In genomic region chr3:118544458-118544857, GRCh38 we compare ENCODE assay signal across 19 cellular contexts.
DNase-seq lines count a peak whose midpoint lies in the region; ATAC-seq and TF ChIP-seq lines count a peak whose summit lies in the region.
"Had no signal": no experiment of that assay in that cellular context is flagged by ENCODE, and none has a peak within 500 bp of the region (broad histone marks: within the 10 kb centered on the region; RNA-seq: fewer than 3 reads in every experiment).

No MANE protein-coding gene starts in this region.

- no peaks in the 10 kb centered on the region for H4K20me1 ChIP-seq in H9 (ENCODE audit: control insufficient read depth, insufficient read depth, insufficient read length)

- WGBS in H9 (ENCODE audit: extremely low coverage, insufficient read length, low lambda C conversion rate): no CpG with 5 or more reads among the region's 5 CpGs
- 62 to 70% (median 63%) methylated on average over 5 of the region's 5 CpGs for WGBS in psoas muscle, 3 donors

- no peak overlapping the region for H4K5ac ChIP-seq in H9 (ENCODE audit: insufficient read length, low read depth, low read length)

- H3K36me3 ChIP-seq in SJCRH30 (no peaks in the 10 kb centered on the region), psoas muscle (ENCODE audit: insufficient read depth in 1 of 2, low read depth in 1 of 2) (no peaks in the 10 kb centered on the region)
- H3K36me3 ChIP-seq: esophagus muscularis mucosa, heart right ventricle, left ventricle myocardium inferior, spleen, upper lobe of right lung had no signal

- H3K23ac ChIP-seq in H9 (ENCODE audit: insufficient read length, low read depth, low read length): no peak overlapping the region

- no peaks in the 10 kb centered on the region; a peak in 1 of 7 replicates for H3K36me3 Mint-ChIP-seq in H9 (ENCODE audit: insufficient read depth in 1 of 3, low read depth in 3 of 3)
- H3K36me3 Mint-ChIP-seq: CD8-positive, alpha-beta T cell; stimulated activated naive B cell treated with anti-CD40 and anti-IgM and Interleukin-4, amounts not matched to agents 10 μg/mL and 1 μg/mL and 100 μg/mL, for 72 hours had no signal

- no peak overlapping the region for H3T11ph ChIP-seq in H9 (ENCODE audit: low read length)

- no peak overlapping the region for H2AFZ ChIP-seq in H9 (ENCODE audit: low read length)

- H2BK20ac ChIP-seq in H9 (ENCODE audit: low read depth, low read length, poor library complexity, severe bottlenecking): no peak overlapping the region

- H3K27ac Mint-ChIP-seq in H9: peak overlapping the region in 1 of 3 experiments; percentile 6; a peak in 1 of 7 replicates
- H3K27ac Mint-ChIP-seq: activated T-helper 1 cell treated with anti-CD3 and anti-CD28 coated beads, Interleukin-12 subunit alpha, Interleukin-12 subunit beta, Interleukin-2, Interleukin-4 antibody, amounts not matched to agents 30 ng/mL and 10 ng/mL and 1 ng/mL, durations not matched to agents 14 hours and 24 hours and 36 hours; CD8-positive, alpha-beta T cell; stimulated activated naive B cell treated with anti-CD40 and anti-IgM and Interleukin-4, amounts not matched to agents 10 μg/mL and 1 μg/mL and 100 μg/mL, for 72 hours had no signal

- peaks cover 8 to 9% of the 10 kb centered on the region in 2 experiments for H3K4me1 Mint-ChIP-seq in H9
- H3K4me1 Mint-ChIP-seq: stimulated activated naive B cell treated with anti-CD40 and anti-IgM and Interleukin-4, amounts not matched to agents 10 μg/mL and 1 μg/mL and 100 μg/mL, for 72 hours had no signal

- DNase-seq in A172 (ENCODE audit: low spot score) (peak; percentile 76), H9 (peak; percentile 40), SJCRH30 (peak; percentile 4 to 9), iPS DF 19.7 (ENCODE audit: low read depth, low spot score) (peak; percentile 12), psoas muscle (no peak), retina (no peak)
- no peak for DNase-seq in stimulated activated CD4-positive, alpha-beta T cell treated with anti-CD3 and anti-CD28 coated beads, Interleukin-4, amount 100 ng/mL, for 1 hour
- DNase-seq: ACHN; CD8-positive, alpha-beta T cell; heart right ventricle; left ventricle myocardium inferior; NCI-H510A; OCI-M1; spleen; stimulated activated naive B cell treated with anti-CD40 and anti-IgM and Interleukin-4, amounts not matched to agents 10 μg/mL and 1 μg/mL and 100 μg/mL, for 72 hours; upper lobe of right lung had no signal

- no peak overlapping the region for H2BK5ac ChIP-seq in H9 (ENCODE audit: insufficient read length, low read length)

- H3K23me2 ChIP-seq in H9 (ENCODE audit: insufficient read length, low read depth, low read length, poor library complexity, severe bottlenecking): no peaks in the 10 kb centered on the region

- H3K79me2 ChIP-seq in H9 (ENCODE audit: insufficient read depth, low read length): no peaks in the 10 kb centered on the region

- no peak overlapping the region for H3K27ac ChIP-seq in H9 (ENCODE audit: insufficient read length, low read depth, low read length)
- H3K27ac ChIP-seq in SJCRH30: no peak overlapping the region
- no peak overlapping the region for H3K27ac ChIP-seq in psoas muscle
- H3K27ac ChIP-seq: esophagus muscularis mucosa, heart right ventricle, left ventricle myocardium inferior, spleen, upper lobe of right lung had no signal

- H4K91ac ChIP-seq in H9 (ENCODE audit: insufficient read length, low read depth, low read length): no peak overlapping the region

- TF ChIP-seq CTCF in H9 (conservative IDR thresholded peaks at IDR 0.05): no peak
- no peak for TF ChIP-seq CTCF in psoas muscle (IDR thresholded peaks at IDR 0.05)

- no peak overlapping the region for H4K8ac ChIP-seq in H9 (replicated peaks; ENCODE audit: insufficient read length, low read depth, low read length)

- H2AK5ac ChIP-seq in H9 (ENCODE audit: insufficient read length, low read length): no peak overlapping the region

- H3K9me3 ChIP-seq in H9 (ENCODE audit: control insufficient read depth, low read depth, low read length) (no peaks in the 10 kb centered on the region), SJCRH30 (replicated peaks) (no peaks in the 10 kb centered on the region), psoas muscle (no peaks in the 10 kb centered on the region)
- H3K9me3 ChIP-seq: esophagus muscularis mucosa, heart right ventricle, left ventricle myocardium inferior, spleen, upper lobe of right lung had no signal

- H3K56ac ChIP-seq in H9 (ENCODE audit: insufficient read length, low read depth, low read length): no peak overlapping the region

- H3K4me3 ChIP-seq in SJCRH30 (no peak overlapping the region), psoas muscle (no peak overlapping the region)
- H3K4me3 ChIP-seq: esophagus muscularis mucosa, heart right ventricle, left ventricle myocardium inferior, spleen, upper lobe of right lung had no signal

- no peak overlapping the region for H3K9ac ChIP-seq in H9 (ENCODE audit: extremely low read depth, insufficient read length, low read length)

- peaks cover 3% of the 10 kb centered on the region; the same call in 1 of the 2 replicates for H3K4me1 ChIP-seq in H9 (ENCODE audit: insufficient read depth, low read length)
- H3K4me1 ChIP-seq in SJCRH30: peaks cover 7% of the 10 kb centered on the region; the same call in 1 of the 2 replicates
- H3K4me1 ChIP-seq in psoas muscle: no peaks in the 10 kb centered on the region
- H3K4me1 ChIP-seq: esophagus muscularis mucosa, heart right ventricle, left ventricle myocardium inferior, spleen, upper lobe of right lung had no signal

- no peak overlapping the region for H2BK15ac ChIP-seq in H9 (ENCODE audit: low read depth, low read length)

- H3K18ac ChIP-seq in H9 (ENCODE audit: insufficient read length, low read depth, low read length): no peak overlapping the region

- H2BK120ac ChIP-seq in H9 (ENCODE audit: low read depth, low read length, poor library complexity, severe bottlenecking): no peak overlapping the region

- no peak overlapping the region for H3K4me2 ChIP-seq in H9 (ENCODE audit: insufficient read depth, insufficient read length, low read length)

- H3K79me1 ChIP-seq in H9 (ENCODE audit: insufficient read depth, low read depth, low read length, poor library complexity, severe bottlenecking): no peaks in the 10 kb centered on the region

- ATAC-seq in psoas muscle (no peak), HG03378 (IDR thresholded peaks at IDR 0.05; ENCODE audit: unreplicated experiment) (no peak)
- ATAC-seq: CD8-positive, alpha-beta T cell; heart right ventricle; stimulated activated naive B cell treated with anti-CD40 and anti-IgM and Interleukin-4, amounts not matched to agents 10 μg/mL and 1 μg/mL and 100 μg/mL, for 72 hours; upper lobe of right lung had no signal

- no peak overlapping the region for H3K4me3 Mint-ChIP-seq in H9
- H3K4me3 Mint-ChIP-seq: activated T-helper 1 cell treated with anti-CD3 and anti-CD28 coated beads, Interleukin-12 subunit alpha, Interleukin-12 subunit beta, Interleukin-2, Interleukin-4 antibody, amounts not matched to agents 30 ng/mL and 10 ng/mL and 1 ng/mL, durations not matched to agents 14 hours and 24 hours and 36 hours; CD8-positive, alpha-beta T cell; stimulated activated naive B cell treated with anti-CD40 and anti-IgM and Interleukin-4, amounts not matched to agents 10 μg/mL and 1 μg/mL and 100 μg/mL, for 72 hours had no signal

- no peak overlapping the region for H3K4ac ChIP-seq in H9 (ENCODE audit: low read depth, low read length)

- H3K27me3 ChIP-seq in H9 (ENCODE audit: insufficient read depth, low read length) (no peaks in the 10 kb centered on the region), SJCRH30 (peaks cover 3% of the 10 kb centered on the region; the same call in 1 of the 2 replicates), psoas muscle (ENCODE audit: insufficient read depth in 3 of 3, low read length in 2 of 3) (no peaks in the 10 kb centered on the region)
- H3K27me3 ChIP-seq: esophagus muscularis mucosa, heart right ventricle, spleen, upper lobe of right lung had no signal

- no peak overlapping the region; the same call in 1 of the 2 replicates for H3K14ac ChIP-seq in H9 (ENCODE audit: insufficient read depth, low read length)

- intact Hi-C loops in psoas muscle (cut with DNase I): no loop called here

- H2BK12ac ChIP-seq in H9 (ENCODE audit: insufficient read length, low read depth, low read length): no peak overlapping the region

- H3K27me3 Mint-ChIP-seq in H9 (ENCODE audit: low read depth): no peaks in the 10 kb centered on the region
- H3K27me3 Mint-ChIP-seq: stimulated activated naive B cell treated with anti-CD40 and anti-IgM and Interleukin-4, amounts not matched to agents 10 μg/mL and 1 μg/mL and 100 μg/mL, for 72 hours had no signal

- H3K9me3 Mint-ChIP-seq in H9: no peaks in the 10 kb centered on the region
- H3K9me3 Mint-ChIP-seq: CD8-positive, alpha-beta T cell had no signal

Comparison
In these comparisons a context has a peak if more than half of its experiments do, and no peak if none do; other contexts are left out.
1. DNase-seq: peak in A172 (single experiment), H9 (single experiment), SJCRH30 (2 of 2) and iPS DF 19.7 (single experiment); none in stimulated activated CD4-positive, alpha-beta T cell treated with anti-CD3 and anti-CD28 coated beads, Interleukin-4, amount 100 ng/mL, for 1 hour (single experiment), psoas muscle (0 of 2) and retina (single experiment).